7 cellular contexts compared by ENCODE assay signal in genomic region chr13:46490713-46491112, GRCh38.
DNase-seq lines count a peak whose midpoint lies in the region; ATAC-seq, FAIRE-seq and TF ChIP-seq lines count a peak whose summit lies in the region.
"Not testable (repeated sequence)": the region's sequence is repeated elsewhere in the genome, so short reads cannot be mapped to it uniquely, and the experiment has no call there.

No MANE protein-coding gene starts in this region.

- not testable (repeated sequence) for H3K4me3 Mint-ChIP-seq in nephron progenitor cell

- H3K18ac ChIP-seq in H1 (ENCODE audit: extremely low read depth, low read length); mesenchymal stem cell (ENCODE audit: low read depth in 1 of 2, low read length in 2 of 2): not testable (repeated sequence)

- H3K23me2 ChIP-seq in H1 (ENCODE audit: low read depth, low read length), result not testable (repeated sequence)

- peaks cover 18% of the 10 kb centered on the region for H3F3A ChIP-seq in SK-N-SH (replicated peaks; ENCODE audit: insufficient read depth)

- H2BK20ac ChIP-seq in H1 (ENCODE audit: low read length), result not testable (repeated sequence)

- H3K14ac ChIP-seq in H1 (ENCODE audit: insufficient read length); mesenchymal stem cell (ENCODE audit: low read length in 2 of 2): not testable (repeated sequence)

- not testable (repeated sequence) for H3K36me3 ChIP-seq in SK-N-SH (replicated peaks in 1 of 2; ENCODE audit: control insufficient read depth in 1 of 2, insufficient read depth in 2 of 2, low read length in 1 of 2); adipocyte (ENCODE audit: control insufficient read depth, insufficient read depth, low read length, severe bottlenecking); H1 (ENCODE audit: control insufficient read depth in 2 of 4, insufficient read depth in 4 of 4, low read length in 3 of 4); mesenchymal stem cell (ENCODE audit: control insufficient read depth in 1 of 2, insufficient read depth in 2 of 2, low read depth in 1 of 2, low read length in 2 of 2); thoracic aorta

- H3K27me3 ChIP-seq in SK-N-SH (ENCODE audit: insufficient read depth); adipocyte (replicated peaks; ENCODE audit: control insufficient read depth, insufficient read depth, low read length); H1 (replicated peaks in 1 of 4; ENCODE audit: control insufficient read depth in 3 of 4, extremely low read depth in 1 of 4, insufficient read depth in 3 of 4, low read length in 3 of 4); mesenchymal stem cell (ENCODE audit: control insufficient read depth in 1 of 2, insufficient read depth in 1 of 2, low read length in 2 of 2); thoracic aorta (replicated peaks; ENCODE audit: insufficient read depth): not testable (repeated sequence)

- TF ChIP-seq RAD21 in SK-N-SH (IDR thresholded peaks at IDR 0.05; ENCODE audit: low read length); H1 (IDR thresholded peaks at IDR 0.05 in 1 of 2, conservative IDR thresholded peaks at IDR 0.05 in 1 of 2; ENCODE audit: low read depth in 2 of 2, low read length in 2 of 2): not testable (repeated sequence)

- H3K4me3 ChIP-seq in SK-N-SH (ENCODE audit: low read depth in 2 of 2, low read length in 1 of 2); adipocyte (ENCODE audit: low read length); H1 (ENCODE audit: extremely low read depth in 1 of 4, insufficient read depth in 2 of 4, low read depth in 3 of 4, low read length in 4 of 4); mesenchymal stem cell (ENCODE audit: insufficient read depth in 1 of 2, low read depth in 1 of 2, low read length in 2 of 2); thoracic aorta: not testable (repeated sequence)

- FAIRE-seq in GM12891 (lab: Jason Lieb, UNC) (peak; percentile 90), H1 (lab: Jason Lieb, UNC) (peak; percentile 75)

- H3K9me3 ChIP-seq in SK-N-SH; adipocyte (ENCODE audit: control insufficient read depth, low read length); H1 (ENCODE audit: insufficient read depth in 2 of 2, low read depth in 1 of 2, low read length in 1 of 2); thoracic aorta: not testable (repeated sequence)
- H3K9me3 ChIP-seq in mesenchymal stem cell (ENCODE audit: control insufficient read depth, low read length), result peaks cover 18% of the 10 kb centered on the region

- not testable (repeated sequence) for TF ChIP-seq EP300 in SK-N-SH (IDR thresholded peaks at IDR 0.05; ENCODE audit: borderline replicate concordance in 1 of 2, low read depth in 1 of 2, low read length in 1 of 2); H1 (IDR thresholded peaks at IDR 0.05; ENCODE audit: borderline replicate concordance in 1 of 2, low read depth in 2 of 2, low read length in 2 of 2)

- peak overlapping the region; percentile 60 for H3K27ac Mint-ChIP-seq in nephron progenitor cell

- not testable (repeated sequence) for H3K9me2 ChIP-seq in SK-N-SH

- H3K56ac ChIP-seq in H1 (replicated peaks; ENCODE audit: insufficient read length, low read depth, low read length), result not testable (repeated sequence)

- POLR2A ChIA-PET in SK-N-SH (lab: Yijun Ruan, JAX); H1 (lab: Charles Lee; ENCODE audit: partially characterized antibody): not testable (repeated sequence)

- not testable (repeated sequence) for H3K79me1 ChIP-seq in H1 (ENCODE audit: low read depth, low read length); mesenchymal stem cell (replicated peaks; ENCODE audit: low read length, poor library complexity, severe bottlenecking)

- H2AFZ ChIP-seq in SK-N-SH (ENCODE audit: low read depth); H1 (ENCODE audit: low read length); mesenchymal stem cell (ENCODE audit: low read depth, low read length): not testable (repeated sequence)

- H3K4me1 Mint-ChIP-seq in nephron progenitor cell, result peaks cover 18% of the 10 kb centered on the region

- H3K4me2 ChIP-seq in SK-N-SH, result 0 out of 2 replicates have a peak overlapping the region, but pooled peaks have one; percentile 65
- H3K4me2 ChIP-seq in H1 (ENCODE audit: insufficient read depth in 1 of 2, low read depth in 2 of 2, low read length in 2 of 2); mesenchymal stem cell (ENCODE audit: low read length, poor library complexity, severe bottlenecking): not testable (repeated sequence)

- H2BK120ac ChIP-seq in H1 (replicated peaks; ENCODE audit: low read depth, low read length); mesenchymal stem cell (ENCODE audit: low read depth, low read length): not testable (repeated sequence)

- H3K23ac ChIP-seq in H1 (ENCODE audit: insufficient read length); mesenchymal stem cell (ENCODE audit: low read length in 2 of 2): not testable (repeated sequence)

- not testable (repeated sequence) for H3K36me3 Mint-ChIP-seq in nephron progenitor cell (ENCODE audit: low read depth)

- not testable (repeated sequence) for H2BK12ac ChIP-seq in H1 (ENCODE audit: low read depth, low read length); mesenchymal stem cell (ENCODE audit: low read length in 2 of 2)

- TF ChIP-seq CTCF in SK-N-SH (IDR thresholded peaks at IDR 0.05); H1 (IDR thresholded peaks at IDR 0.05; ENCODE audit: control extremely low read depth in 1 of 3, insufficient read depth in 1 of 3, low read depth in 1 of 3, low read length in 3 of 3); nephron progenitor cell (IDR thresholded peaks at IDR 0.05); thoracic aorta (IDR thresholded peaks at IDR 0.05): not testable (repeated sequence)

- ATAC-seq in thoracic aorta (ENCODE audit: insufficient number of reproducible peaks, low FRiP score, low read depth), result not testable (repeated sequence)

- not testable (repeated sequence) for H4K20me1 ChIP-seq in SK-N-SH (ENCODE audit: insufficient read depth); H1 (replicated peaks in 1 of 2; ENCODE audit: control insufficient read depth in 1 of 2, insufficient read depth in 2 of 2, low read length in 2 of 2)

- not testable (repeated sequence) for H3K4ac ChIP-seq in H1 (replicated peaks; ENCODE audit: insufficient read length, low read depth, low read length); mesenchymal stem cell (ENCODE audit: low read depth in 1 of 2, low read length in 2 of 2)

- not testable (repeated sequence) for H2BK15ac ChIP-seq in H1 (ENCODE audit: low read length); mesenchymal stem cell (ENCODE audit: low read depth, poor library complexity, severe bottlenecking)

- CTCF ChIA-PET in SK-N-SH (lab: Yijun Ruan, JAX), result interaction anchor here (0.6 to 3.6 kb wide), 8 partner anchors 11 to 244 kb away, joined by 3 to 34 read pairs (median 4); partner anchors contain the start of gene LRCH1
- CTCF ChIA-PET in H1 (lab: Charles Lee; ENCODE audit: partially characterized antibody), result interaction anchor here (0.7 to 2.9 kb wide), 7 partner anchors 12 to 274 kb away, joined by 3 to 29 read pairs (median 5); no protein-coding TSS in a partner anchor

- 97% methylated on average over 14 of the region's 14 CpGs for WGBS in SK-N-SH (ENCODE audit: low lambda C conversion rate)
- 93% methylated on average over 14 of the region's 14 CpGs; no CpG with 5 or more reads in 1 of the 2 experiments for WGBS in H1 (ENCODE audit: extremely low coverage in 1 of 2, insufficient coverage in 1 of 2, insufficient read length in 1 of 2, insufficient replicate concordance in 2 of 2, low coverage in 1 of 2, low lambda C conversion rate in 2 of 2, missing lambda C conversion rate in 1 of 2), 2 experiments
- WGBS in mesenchymal stem cell, result 96% methylated on average over 14 of the region's 14 CpGs

- H3K27me3 Mint-ChIP-seq in nephron progenitor cell (ENCODE audit: low read depth, poor library complexity), result not testable (repeated sequence)

- not testable (repeated sequence) for DNase-seq in GM12891 (ENCODE audit: insufficient read length, low spot score); SK-N-SH; adipocyte (ENCODE audit: low read depth); H1 (ENCODE audit: low read depth in 1 of 2, low spot score in 2 of 2); mesenchymal stem cell; nephron progenitor cell; thoracic aorta (ENCODE audit: low spot score)

- H2BK5ac ChIP-seq in H1 (ENCODE audit: low read depth, low read length); mesenchymal stem cell (ENCODE audit: low read depth, low read length, poor library complexity, severe bottlenecking): not testable (repeated sequence)

- not testable (repeated sequence) for H3K79me2 ChIP-seq in SK-N-SH (ENCODE audit: insufficient read depth); H1 (ENCODE audit: control insufficient read depth in 1 of 2, insufficient read depth in 2 of 2, low read length in 2 of 2)

- not testable (repeated sequence) for H2AK5ac ChIP-seq in H1 (ENCODE audit: low read depth, low read length); mesenchymal stem cell (ENCODE audit: low read length, severe bottlenecking)

- H3K9ac ChIP-seq in SK-N-SH; H1 (replicated peaks in 1 of 4; ENCODE audit: extremely low read depth in 1 of 4, low read depth in 3 of 4, low read length in 3 of 4): not testable (repeated sequence)
- peak overlapping the region; percentile 61 for H3K9ac ChIP-seq in adipocyte (ENCODE audit: low read length)
- peak overlapping the region; percentile 80 for H3K9ac ChIP-seq in mesenchymal stem cell (ENCODE audit: low read length)

- H4K5ac ChIP-seq in H1 (ENCODE audit: insufficient read length, low read depth, low read length), result not testable (repeated sequence)

- H3K4me1 ChIP-seq in SK-N-SH (ENCODE audit: control insufficient read depth in 1 of 2, insufficient read depth in 2 of 2, low read depth in 1 of 2, low read length in 1 of 2) (peaks cover 10 to 15% of the 10 kb centered on the region in 2 experiments; a peak in 3 of 4 replicates), adipocyte (ENCODE audit: control insufficient read depth, insufficient read depth, low read length) (peaks cover 26% of the 10 kb centered on the region), thoracic aorta (ENCODE audit: control insufficient read depth in 1 of 2, low read depth in 2 of 2) (peaks cover 0 to 41% of the 10 kb centered on the region in 2 donors)
- not testable (repeated sequence) for H3K4me1 ChIP-seq in H1 (replicated peaks in 1 of 4; ENCODE audit: control insufficient read depth in 3 of 4, insufficient read depth in 4 of 4, low read length in 3 of 4); mesenchymal stem cell (ENCODE audit: control insufficient read depth, insufficient read depth, low read depth, low read length)

- H4K8ac ChIP-seq in H1 (ENCODE audit: extremely low read depth, insufficient read depth, low read length); mesenchymal stem cell (ENCODE audit: low read length): not testable (repeated sequence)

- TF ChIP-seq POLR2A in GM12891 (IDR thresholded peaks at IDR 0.05; ENCODE audit: low read depth, low read length); H1 (IDR thresholded peaks at IDR 0.05; ENCODE audit: control extremely low read depth in 1 of 2, low read depth in 2 of 2, low read length in 2 of 2): not testable (repeated sequence)

- peaks cover 25% of the 10 kb centered on the region for H3K9me3 Mint-ChIP-seq in nephron progenitor cell

- not testable (repeated sequence) for H3K27ac ChIP-seq in SK-N-SH (ENCODE audit: low read depth in 2 of 2, low read length in 1 of 2); H1 (ENCODE audit: low read depth, low read length); mesenchymal stem cell (ENCODE audit: low read length, poor library complexity, severe bottlenecking)
- H3K27ac ChIP-seq in thoracic aorta, result peak overlapping the region; percentile 78 to 80

- not testable (repeated sequence) for H4K91ac ChIP-seq in H1 (replicated peaks; ENCODE audit: insufficient read length, low read length); mesenchymal stem cell (ENCODE audit: low read length)
